13 cellular contexts compared by ENCODE assay signal in the genomic region with DNA sequence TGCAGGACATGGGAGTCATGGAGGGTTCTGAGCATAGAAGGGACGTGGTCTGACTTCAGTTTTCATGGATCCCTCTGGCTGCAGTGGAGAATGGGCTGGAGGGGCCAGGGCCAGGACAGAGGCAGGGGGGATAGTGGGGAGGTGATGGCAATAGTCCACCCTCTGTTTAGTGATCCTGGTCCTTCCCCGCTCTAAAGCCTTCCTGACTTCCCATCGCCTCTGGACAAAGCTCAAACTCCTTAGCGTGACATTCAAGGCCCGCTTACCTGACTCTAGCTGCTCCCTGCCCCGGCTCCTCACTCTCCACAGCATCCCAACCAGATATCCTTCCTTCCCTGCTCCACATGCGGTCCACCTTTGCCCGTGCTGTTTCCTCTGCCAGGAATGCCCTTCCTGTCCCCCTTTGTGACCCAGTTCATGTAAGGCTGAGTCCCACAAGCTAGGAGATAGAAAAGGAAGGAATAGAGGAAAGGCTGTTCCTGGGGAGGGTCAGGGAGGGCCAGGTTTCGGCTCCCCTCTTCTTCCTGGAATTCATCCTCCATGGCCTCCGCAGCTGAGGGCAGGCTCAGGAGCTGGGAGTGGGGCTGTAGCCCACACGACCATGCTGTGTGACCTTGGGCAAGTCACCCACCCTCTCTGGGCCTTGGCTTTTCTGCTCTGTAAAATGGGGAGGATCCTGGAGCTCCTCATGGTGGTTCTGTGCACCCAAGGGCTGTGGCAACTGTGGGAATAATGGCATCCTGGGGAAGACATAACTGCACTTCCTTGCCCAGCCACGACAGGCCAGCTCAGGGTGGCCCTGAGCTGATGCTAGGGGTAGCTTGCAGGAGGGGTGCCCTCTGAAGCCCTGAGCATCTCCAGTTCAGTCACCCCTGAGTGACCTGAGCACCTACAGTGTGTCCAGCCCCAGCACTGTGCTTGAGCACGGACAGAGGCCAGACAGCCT.
DNase-seq lines count a peak whose midpoint lies in the region; ATAC-seq and TF ChIP-seq lines count a peak whose summit lies in the region.
"Had no signal": no experiment of that assay in that cellular context is flagged by ENCODE, and none has a peak within 500 bp of the region (broad histone marks: within the 10 kb centered on the region; RNA-seq: fewer than 3 reads in every experiment).

No MANE protein-coding gene starts in this region.

- no peaks in the 10 kb centered on the region; the same call in 1 of the 2 replicates for H3K27me3 Mint-ChIP-seq in H9 (ENCODE audit: low read depth)
- H3K27me3 Mint-ChIP-seq in mesothelial cell of epicardium (ENCODE audit: low read depth): no peaks in the 10 kb centered on the region

- H3K23ac ChIP-seq in H9 (ENCODE audit: insufficient read length, low read depth, low read length): no peak overlapping the region

- peaks cover 5% of the 10 kb centered on the region for H3K4me1 ChIP-seq in H9 (ENCODE audit: insufficient read depth, low read length)
- H3K4me1 ChIP-seq in mammary epithelial cell (ENCODE audit: insufficient read depth, low read length): peaks cover 40% of the 10 kb centered on the region
- peaks cover 12% of the 10 kb centered on the region for H3K4me1 ChIP-seq in smooth muscle cell (ENCODE audit: low read depth)

- H3K9me3 ChIP-seq in H9 (ENCODE audit: control insufficient read depth, low read depth, low read length) (no peaks in the 10 kb centered on the region), mammary epithelial cell (replicated peaks; ENCODE audit: insufficient read depth, low read length) (no peaks in the 10 kb centered on the region), smooth muscle cell (replicated peaks; ENCODE audit: low read depth) (no peaks in the 10 kb centered on the region)
- H3K9me3 ChIP-seq: BLaER1 treated with 17β-estradiol and CSF1 and Interleukin-3, amounts not matched to agents 10 nM and 100 nM; SJCRH30 had no signal

- H2AFZ ChIP-seq in H9 (ENCODE audit: low read length) (no peak overlapping the region), mammary epithelial cell (ENCODE audit: low read depth, low read length) (peak overlapping the region; percentile 49), smooth muscle cell (ENCODE audit: low read depth) (no peak overlapping the region)

- H2BK5ac ChIP-seq in H9 (ENCODE audit: insufficient read length, low read length): no peak overlapping the region

- WGBS in H9 (ENCODE audit: extremely low coverage, insufficient read length, low lambda C conversion rate): no CpG with 5 or more reads among the region's 13 CpGs
- 90% methylated on average over 13 of the region's 13 CpGs for WGBS in mammary epithelial cell (ENCODE audit: low coverage, missing lambda C conversion rate)
- WGBS in smooth muscle cell (ENCODE audit: low lambda C conversion rate): 92% methylated on average over 12 of the region's 13 CpGs

- BruUV-seq in mammary epithelial cell (replicated peaks; lab: Mats Ljungman, UMichigan): no TSS peak

- peaks cover 14 to 23% of the 10 kb centered on the region in 2 experiments for H3K4me1 Mint-ChIP-seq in H9
- peaks cover 43% of the 10 kb centered on the region for H3K4me1 Mint-ChIP-seq in mesothelial cell of epicardium

- H3K18ac ChIP-seq in H9 (ENCODE audit: insufficient read length, low read depth, low read length): no peak overlapping the region

- no peaks in the 10 kb centered on the region for H3K36me3 ChIP-seq in mammary epithelial cell (ENCODE audit: insufficient read depth, low read length)
- no peaks in the 10 kb centered on the region for H3K36me3 ChIP-seq in smooth muscle cell (ENCODE audit: low read depth)
- H3K36me3 ChIP-seq: BLaER1 treated with 17β-estradiol and CSF1 and Interleukin-3, amounts not matched to agents 10 nM and 100 nM; SJCRH30 had no signal

- dilution Hi-C loops in mammary epithelial cell (cut with HindIII; ENCODE audit: low sequenced_read_pairs): no loop called here

- no peaks in the 10 kb centered on the region for H3K79me1 ChIP-seq in H9 (ENCODE audit: insufficient read depth, low read depth, low read length, poor library complexity, severe bottlenecking)

- no peak overlapping the region for H2BK12ac ChIP-seq in H9 (ENCODE audit: insufficient read length, low read depth, low read length)

- H3K23me2 ChIP-seq in H9 (ENCODE audit: insufficient read length, low read depth, low read length, poor library complexity, severe bottlenecking): no peaks in the 10 kb centered on the region

- H4K20me1 ChIP-seq in H9 (ENCODE audit: control insufficient read depth, insufficient read depth, insufficient read length) (no peaks in the 10 kb centered on the region), mammary epithelial cell (ENCODE audit: insufficient read depth, low read length) (no peaks in the 10 kb centered on the region), smooth muscle cell (ENCODE audit: low read depth) (no peaks in the 10 kb centered on the region)
- H4K20me1 ChIP-seq: BLaER1 treated with 17β-estradiol and CSF1 and Interleukin-3, amounts not matched to agents 10 nM and 100 nM had no signal

- ATAC-seq in HG03159 (IDR thresholded peaks at IDR 0.05; ENCODE audit: unreplicated experiment) (no peak), GM18873 (IDR thresholded peaks at IDR 0.05; ENCODE audit: low FRiP score, unreplicated experiment) (no peak)

- in situ Hi-C loops in mammary epithelial cell (cut with MboI; ENCODE audit: low sequenced_read_pairs in 2 of 2): no loop called here

- H2BK120ac ChIP-seq in H9 (ENCODE audit: low read depth, low read length, poor library complexity, severe bottlenecking): no peak overlapping the region

- H3K27me3 ChIP-seq in H9 (ENCODE audit: insufficient read depth, low read length): no peaks in the 10 kb centered on the region
- H3K27me3 ChIP-seq in mammary epithelial cell (ENCODE audit: insufficient read depth, low read length): no peaks in the 10 kb centered on the region
- no peaks in the 10 kb centered on the region for H3K27me3 ChIP-seq in smooth muscle cell (ENCODE audit: low read depth)
- H3K27me3 ChIP-seq: BLaER1 treated with 17β-estradiol and CSF1 and Interleukin-3, amounts not matched to agents 10 nM and 100 nM; SJCRH30 had no signal

- no peak overlapping the region for H3K56ac ChIP-seq in H9 (ENCODE audit: insufficient read length, low read depth, low read length)

- no peak overlapping the region for H3K4ac ChIP-seq in H9 (ENCODE audit: low read depth, low read length)

- H3K4me3 ChIP-seq in mammary epithelial cell (replicated peaks in 1 of 3; ENCODE audit: insufficient read depth in 1 of 3, low read depth in 2 of 3, low read length in 3 of 3): no peak overlapping the region
- H3K4me3 ChIP-seq in smooth muscle cell: no peak overlapping the region
- H3K4me3 ChIP-seq: BLaER1 treated with 17β-estradiol and CSF1 and Interleukin-3, amounts not matched to agents 10 nM and 100 nM; SJCRH30 had no signal

- no peak overlapping the region for H3K27ac ChIP-seq in H9 (ENCODE audit: insufficient read length, low read depth, low read length)
- no peak overlapping the region for H3K27ac ChIP-seq in mammary epithelial cell (ENCODE audit: insufficient read depth, low read depth, low read length)
- peak overlapping the region; percentile 99 for H3K27ac ChIP-seq in smooth muscle cell (ENCODE audit: low read depth)
- H3K27ac ChIP-seq: SJCRH30, VCaP had no signal

- H3F3A ChIP-seq in smooth muscle cell (ENCODE audit: low read depth): peaks cover 36% of the 10 kb centered on the region

- no peak overlapping the region for H2AK5ac ChIP-seq in H9 (ENCODE audit: insufficient read length, low read length)

- intact Hi-C loops in mammary epithelial cell (cut with micrococcal nuclease): loop anchor here (5.0 kb wide), 3 partner anchors 64 to 156 kb away; no protein-coding TSS in a partner anchor

- H3K4me2 ChIP-seq in H9 (ENCODE audit: insufficient read depth, insufficient read length, low read length) (peak overlapping the region; percentile 17), mammary epithelial cell (ENCODE audit: insufficient read depth, low read depth, low read length) (no peak overlapping the region), smooth muscle cell (peak overlapping the region; percentile 39)

- 0 out of 7 replicates have a peak overlapping the region, but pooled peaks of 1 of the 3 experiments have one; percentile 4 for H3K27ac Mint-ChIP-seq in H9
- H3K27ac Mint-ChIP-seq in mesothelial cell of epicardium: peak overlapping the region; percentile 88

- H3K14ac ChIP-seq in H9 (ENCODE audit: insufficient read depth, low read length): no peak overlapping the region

- no peak overlapping the region for H2BK20ac ChIP-seq in H9 (ENCODE audit: low read depth, low read length, poor library complexity, severe bottlenecking)

- H3K9ac ChIP-seq in H9 (ENCODE audit: extremely low read depth, insufficient read length, low read length) (no peak overlapping the region), mammary epithelial cell (ENCODE audit: insufficient read depth, low read length) (no peak overlapping the region), smooth muscle cell (ENCODE audit: low read depth) (no peak overlapping the region)

- no peak overlapping the region for H4K91ac ChIP-seq in H9 (ENCODE audit: insufficient read length, low read depth, low read length)

- H3K9me3 Mint-ChIP-seq in H9: no peaks in the 10 kb centered on the region
- no peaks in the 10 kb centered on the region for H3K9me3 Mint-ChIP-seq in mesothelial cell of epicardium
- H3K9me3 Mint-ChIP-seq: immature natural killer cell had no signal

- H2BK15ac ChIP-seq in H9 (ENCODE audit: low read depth, low read length): no peak overlapping the region

- CTCF ChIA-PET in mammary epithelial cell (lab: Charles Lee; ENCODE audit: low non-redundant PET): no interaction called here

- H3K4me3 Mint-ChIP-seq in H9 (peak overlapping the region in 1 of 2 experiments; percentile 3; a peak in 2 of 5 replicates), mesothelial cell of epicardium (no peak overlapping the region)
- H3K4me3 Mint-ChIP-seq: immature natural killer cell had no signal

- H3T11ph ChIP-seq in H9 (ENCODE audit: low read length): no peak overlapping the region

- DNase-seq in H9: no peak
- no peak for DNase-seq in mammary epithelial cell
- DNase-seq in mesothelial cell of epicardium (ENCODE audit: low spot score in 2 of 2, unreplicated experiment in 2 of 2): no peak
- no peak for DNase-seq in smooth muscle cell (lab: John Stamatoyannopoulos, UW; ENCODE audit: unreplicated experiment)
- DNase-seq in AG08395 (ENCODE audit: low spot score): no peak
- no peak for DNase-seq in mucosa of gallbladder (ENCODE audit: low spot score)
- DNase-seq: immature natural killer cell, NCI-H524 treated with DMSO at 0.1 percent for 48 hours had no signal

- TF ChIP-seq CTCF in H9 (conservative IDR thresholded peaks at IDR 0.05) (no peak), mammary epithelial cell (conservative IDR thresholded peaks at IDR 0.05 in 1 of 2, IDR thresholded peaks at IDR 0.05 in 1 of 2; ENCODE audit: extremely low read depth in 1 of 2, insufficient read depth in 1 of 2, low read depth in 1 of 2, low read length in 2 of 2) (no peak), mesothelial cell of epicardium (IDR thresholded peaks at IDR 0.05; ENCODE audit: unreplicated experiment) (no peak), smooth muscle cell (IDR thresholded peaks at IDR 0.05; ENCODE audit: borderline replicate concordance, insufficient read depth, poor library complexity, severe bottlenecking) (no peak)

- no peak overlapping the region for H4K8ac ChIP-seq in H9 (replicated peaks; ENCODE audit: insufficient read length, low read depth, low read length)

- H4K5ac ChIP-seq in H9 (ENCODE audit: insufficient read length, low read depth, low read length): no peak overlapping the region

- H3K79me2 ChIP-seq in H9 (ENCODE audit: insufficient read depth, low read length) (no peaks in the 10 kb centered on the region), mammary epithelial cell (ENCODE audit: insufficient read depth, low read length) (no peaks in the 10 kb centered on the region), smooth muscle cell (ENCODE audit: low read depth) (no peaks in the 10 kb centered on the region)

- no peaks in the 10 kb centered on the region for H3K36me3 Mint-ChIP-seq in H9 (ENCODE audit: insufficient read depth in 1 of 3, low read depth in 3 of 3)
- H3K36me3 Mint-ChIP-seq in mesothelial cell of epicardium: no peaks in the 10 kb centered on the region
- H3K36me3 Mint-ChIP-seq: immature natural killer cell had no signal
